Comparison of ENCODE assay signal across 8 cellular contexts in genomic region chr12:127165567-127166392, GRCh38.
DNase-seq lines count a peak whose midpoint lies in the region; ATAC-seq lines count a peak whose summit lies in the region.

No MANE protein-coding gene starts in this region.

- no peak overlapping the region for H2AK5ac ChIP-seq in mesendoderm (ENCODE audit: low read length)

- no peaks in the 10 kb centered on the region for H3K27me3 ChIP-seq in mesendoderm (ENCODE audit: insufficient read depth, low read length, poor library complexity)

- H2BK15ac ChIP-seq in mesendoderm (replicated peaks; ENCODE audit: low read depth) = no peak overlapping the region

- WGBS in mesendoderm (ENCODE audit: extremely low coverage, insufficient coverage, low lambda C conversion rate) = no CpG with 5 or more reads among the region's 69 CpGs

- peak overlapping the region; percentile 86 for H3K56ac ChIP-seq in mesendoderm (ENCODE audit: low read length)

- H3K9me3 Mint-ChIP-seq in effector memory CD8-positive, alpha-beta T cell = no peaks in the 10 kb centered on the region

- H3K4me3 Mint-ChIP-seq in effector memory CD8-positive, alpha-beta T cell = peak overlapping the region; percentile 76 to 77

- H3K4ac ChIP-seq in mesendoderm (ENCODE audit: low read depth, low read length) = no peak overlapping the region

- DNase-seq in DMS153 (lab: John Stamatoyannopoulos, UW) (peak; percentile 81), NCI-H2227 treated with DMSO at 0.1 percent for 48 hours (lab: John Stamatoyannopoulos, UW) (peak; percentile 60), mesendoderm (peak; percentile 90)
- DNase-seq in activated CD8-positive, alpha-beta memory T cell treated with anti-CD3 and anti-CD28 coated beads for 48 hours (ENCODE audit: low read depth in 2 of 3, low spot score in 2 of 3) = peak; percentile 59 to 79 (median 65)
- DNase-seq in effector memory CD8-positive, alpha-beta T cell = peak; percentile 75 to 84 (median 78)
- peak; percentile 63 to 77 (median 69) for DNase-seq in stimulated activated CD4-positive, alpha-beta T cell treated with anti-CD3 and anti-CD28 coated beads, TNF-alpha, amount 100 ng/mL, for 4 hours (ENCODE audit: low read depth in 3 of 3)

- peak overlapping the region; percentile 56 to 91 for H3K27ac Mint-ChIP-seq in effector memory CD8-positive, alpha-beta T cell

- peaks cover 19 to 27% of the 10 kb centered on the region in 2 donors for H3K27me3 Mint-ChIP-seq in effector memory CD8-positive, alpha-beta T cell

- H3K18ac ChIP-seq in mesendoderm (ENCODE audit: low read length) = no peak overlapping the region

- H3K4me1 ChIP-seq in mesendoderm (ENCODE audit: control insufficient read depth, low read depth, low read length) = no peaks in the 10 kb centered on the region

- no peak overlapping the region for H2BK5ac ChIP-seq in mesendoderm (ENCODE audit: low read length)

- no peak overlapping the region for H3K4me2 ChIP-seq in mesendoderm (ENCODE audit: low read length)

- H3K27ac ChIP-seq in mesendoderm (ENCODE audit: low read depth, low read length) = no peak overlapping the region

- no peak overlapping the region for H3K4me3 ChIP-seq in mesendoderm (ENCODE audit: low read length)

- peaks cover 22 to 35% of the 10 kb centered on the region in 2 donors for H3K4me1 Mint-ChIP-seq in effector memory CD8-positive, alpha-beta T cell (ENCODE audit: low read depth in 2 of 2)

- peaks cover 5% of the 10 kb centered on the region for H3K36me3 Mint-ChIP-seq in effector memory CD8-positive, alpha-beta T cell (ENCODE audit: insufficient read depth)

- no peak overlapping the region for H3K23ac ChIP-seq in mesendoderm (ENCODE audit: low read length)

- H3K79me2 ChIP-seq in mesendoderm (ENCODE audit: control insufficient read depth, insufficient read depth, low read length) = no peaks in the 10 kb centered on the region

- H4K8ac ChIP-seq in mesendoderm (ENCODE audit: low read depth, low read length) = no peak overlapping the region

- no peak overlapping the region for H2BK120ac ChIP-seq in mesendoderm (ENCODE audit: low read depth, low read length)

- no peaks in the 10 kb centered on the region for H3K79me1 ChIP-seq in mesendoderm (ENCODE audit: low read length)

- peak overlapping the region; percentile 64 for H3K9ac ChIP-seq in mesendoderm (ENCODE audit: low read length)

- H3K36me3 ChIP-seq in mesendoderm (ENCODE audit: control insufficient read depth, insufficient read depth, low read length) = no peaks in the 10 kb centered on the region

- ATAC-seq in HG02610 (IDR thresholded peaks at IDR 0.05; ENCODE audit: unreplicated experiment) (peak; percentile 78), HG02588 (IDR thresholded peaks at IDR 0.05; ENCODE audit: unreplicated experiment) (no peak)
- peak; percentile 74 for ATAC-seq in effector memory CD8-positive, alpha-beta T cell (replicated peaks)

- H4K5ac ChIP-seq in mesendoderm (ENCODE audit: low read length) = no peak overlapping the region
